ENCODE assay signal across 14 cellular contexts in the genomic region with DNA sequence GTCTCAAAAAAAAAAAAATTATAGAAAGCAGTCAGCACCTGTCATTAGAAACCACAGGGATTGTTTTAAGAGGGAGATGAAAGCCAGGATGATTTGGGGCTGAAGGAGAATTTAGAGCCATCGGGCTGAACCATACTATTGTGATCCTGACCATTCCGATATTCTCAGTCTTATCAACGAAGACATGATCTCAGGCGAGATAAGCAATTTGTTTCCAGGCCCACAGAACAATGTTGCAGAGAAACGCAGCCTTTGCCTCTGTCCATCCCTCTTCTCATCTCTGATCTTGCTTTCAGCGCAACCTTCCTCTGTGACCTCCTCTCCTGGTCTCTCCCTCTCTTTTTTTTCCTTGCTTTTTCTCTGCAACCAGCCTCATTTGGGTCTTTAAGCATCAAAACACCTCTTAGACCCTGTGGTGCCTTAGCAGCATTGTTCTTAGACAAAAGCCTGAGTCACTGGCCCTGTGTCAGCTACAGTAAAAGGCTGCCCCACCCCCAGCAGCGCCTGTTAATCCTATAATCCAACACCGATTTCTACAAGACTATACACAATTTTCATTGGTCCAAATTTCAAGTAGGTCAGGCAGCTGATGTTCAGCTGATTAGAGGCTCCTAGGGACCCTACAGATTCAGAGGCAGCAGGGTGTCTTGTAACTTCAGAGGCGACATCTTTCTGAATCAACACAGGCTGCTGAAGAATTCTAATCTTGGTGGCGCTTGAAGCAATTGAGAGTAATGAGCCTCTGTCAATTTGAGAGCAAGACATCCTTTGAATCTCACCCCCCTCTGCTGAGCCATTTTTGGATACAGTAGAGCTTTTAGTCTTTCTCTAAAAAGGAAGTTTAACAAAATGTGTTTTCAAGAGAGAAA.
DNase-seq lines count a peak whose midpoint lies in the region; ATAC-seq and TF ChIP-seq lines count a peak whose summit lies in the region.
"Had no signal": no experiment of that assay in that cellular context is flagged by ENCODE, and none has a peak within 500 bp of the region (broad histone marks: within the 10 kb centered on the region; RNA-seq: fewer than 3 reads in every experiment).

No MANE protein-coding gene starts in this region.

- H3K27ac Mint-ChIP-seq in activated naive CD8-positive, alpha-beta T cell: peak overlapping the region; percentile 74
- H3K27ac Mint-ChIP-seq: T-helper 1 cell treated with Interleukin-12 subunit alpha and Interleukin-12 subunit beta and Interleukin-4 antibody, amounts not matched to agents 30 μg/mL and 1 μg/mL, for 36 hours had no signal

- DNase-seq in NCI-H2107 treated with DMSO at 0.1 percent for 48 hours (lab: John Stamatoyannopoulos, UW; ENCODE audit: unreplicated experiment) (peak; percentile 56), NCI-H2107 (lab: John Stamatoyannopoulos, UW) (no peak), mesendoderm (peak; percentile 96), Kasumi-1 (lab: John Stamatoyannopoulos, UW) (no peak)
- DNase-seq in stimulated activated naive CD4-positive, alpha-beta T cell treated with Interleukin-2 at 50 U/mL for 16 hours (lab: John Stamatoyannopoulos, UW): no peak
- DNase-seq: 8988T; activated CD8-positive, alpha-beta memory T cell treated with anti-CD3 and anti-CD28 coated beads, Interleukin-2, amount 50 U/mL, for 48 hours; left colon; pancreas had no signal

- no peak overlapping the region for H3K23ac ChIP-seq in mesendoderm (ENCODE audit: low read length)

- H4K8ac ChIP-seq in mesendoderm (ENCODE audit: low read depth, low read length): no peak overlapping the region

- H3K4ac ChIP-seq in mesendoderm (ENCODE audit: low read depth, low read length): no peak overlapping the region

- no peaks in the 10 kb centered on the region for H3K9me3 Mint-ChIP-seq in activated naive CD8-positive, alpha-beta T cell (ENCODE audit: low read depth)
- H3K9me3 Mint-ChIP-seq: T-helper 1 cell treated with Interleukin-12 subunit alpha and Interleukin-12 subunit beta and Interleukin-4 antibody, amounts not matched to agents 30 μg/mL and 1 μg/mL, for 36 hours had no signal

- no peak for ATAC-seq in HG03432 (IDR thresholded peaks at IDR 0.05; ENCODE audit: unreplicated experiment)
- ATAC-seq: left colon, pancreas had no signal

- H2AFZ ChIP-seq in Loucy (ENCODE audit: low read length): peak overlapping the region; percentile 47

- no peaks in the 10 kb centered on the region for H3K79me2 ChIP-seq in Loucy (ENCODE audit: insufficient read depth, low read length)
- H3K79me2 ChIP-seq in mesendoderm (ENCODE audit: control insufficient read depth, insufficient read depth, low read length): no peaks in the 10 kb centered on the region

- peaks cover 64% of the 10 kb centered on the region for H3K4me1 Mint-ChIP-seq in activated naive CD8-positive, alpha-beta T cell (ENCODE audit: low read depth)

- H3K27me3 Mint-ChIP-seq in activated naive CD8-positive, alpha-beta T cell: no peaks in the 10 kb centered on the region

- H4K5ac ChIP-seq in mesendoderm (ENCODE audit: low read length): no peak overlapping the region

- no peaks in the 10 kb centered on the region for H3K79me1 ChIP-seq in mesendoderm (ENCODE audit: low read length)

- H3K4me3 Mint-ChIP-seq in activated naive CD8-positive, alpha-beta T cell: no peak overlapping the region
- H3K4me3 Mint-ChIP-seq: T-helper 1 cell treated with Interleukin-12 subunit alpha and Interleukin-12 subunit beta and Interleukin-4 antibody, amounts not matched to agents 30 μg/mL and 1 μg/mL, for 36 hours had no signal

- H3K4me1 ChIP-seq in Loucy (ENCODE audit: insufficient read depth, low read length, poor library complexity, severe bottlenecking) (peaks cover 55% of the 10 kb centered on the region), mesendoderm (ENCODE audit: control insufficient read depth, low read depth, low read length) (peaks cover 11% of the 10 kb centered on the region)
- H3K4me1 ChIP-seq: pancreas had no signal

- H3K36me3 Mint-ChIP-seq in activated naive CD8-positive, alpha-beta T cell: no peaks in the 10 kb centered on the region

- H3F3A ChIP-seq in Loucy (ENCODE audit: low read depth): peaks cover 6% of the 10 kb centered on the region; the same call in 1 of the 2 replicates

- no peak overlapping the region for H2AK5ac ChIP-seq in mesendoderm (ENCODE audit: low read length)

- H2BK5ac ChIP-seq in mesendoderm (ENCODE audit: low read length): no peak overlapping the region

- H4K20me1 ChIP-seq in Loucy (ENCODE audit: insufficient read depth, low read length, poor library complexity, severe bottlenecking): no peaks in the 10 kb centered on the region

- peak overlapping the region; percentile 46 for H3K18ac ChIP-seq in mesendoderm (ENCODE audit: low read length)

- peak overlapping the region; percentile 21 for H3K9ac ChIP-seq in Loucy (ENCODE audit: low read depth, low read length, poor library complexity, severe bottlenecking)
- no peak overlapping the region for H3K9ac ChIP-seq in mesendoderm (ENCODE audit: low read length)

- H3K9me3 ChIP-seq in Loucy (ENCODE audit: insufficient read depth, low read depth, low read length): no peaks in the 10 kb centered on the region
- H3K9me3 ChIP-seq: pancreas had no signal

- H3K4me3 ChIP-seq in Loucy (ENCODE audit: low read length, poor library complexity, severe bottlenecking) (peak overlapping the region; percentile 11), mesendoderm (ENCODE audit: low read length) (no peak overlapping the region)
- H3K4me3 ChIP-seq: cardiac muscle cell, pancreas had no signal

- no CpG with 5 or more reads among the region's 10 CpGs for WGBS in mesendoderm (ENCODE audit: extremely low coverage, insufficient coverage, low lambda C conversion rate)

- H3K27me3 ChIP-seq in Loucy (ENCODE audit: insufficient read depth, low read length, poor library complexity, severe bottlenecking): no peaks in the 10 kb centered on the region
- no peaks in the 10 kb centered on the region for H3K27me3 ChIP-seq in mesendoderm (ENCODE audit: insufficient read depth, low read length, poor library complexity)
- H3K27me3 ChIP-seq: pancreas had no signal

- H3K36me3 ChIP-seq in Loucy (ENCODE audit: insufficient read depth, low read length) (no peaks in the 10 kb centered on the region), mesendoderm (ENCODE audit: control insufficient read depth, insufficient read depth, low read length) (no peaks in the 10 kb centered on the region)
- H3K36me3 ChIP-seq: cardiac muscle cell, pancreas had no signal

- no peak overlapping the region for H2BK15ac ChIP-seq in mesendoderm (replicated peaks; ENCODE audit: low read depth)

- H2BK120ac ChIP-seq in mesendoderm (ENCODE audit: low read depth, low read length): no peak overlapping the region

- H3K27ac ChIP-seq in mesendoderm (ENCODE audit: low read depth, low read length): peak overlapping the region; percentile 17
- H3K27ac ChIP-seq: cardiac muscle cell, pancreas had no signal

- no peak for TF ChIP-seq CTCF in Loucy (conservative IDR thresholded peaks at IDR 0.05; ENCODE audit: low read length)

- peak overlapping the region; percentile 62 for H3K56ac ChIP-seq in mesendoderm (ENCODE audit: low read length)

- H3K9me2 ChIP-seq in Loucy (replicated peaks; ENCODE audit: low read depth, low read length): no peaks in the 10 kb centered on the region

- H3K4me2 ChIP-seq in Loucy (ENCODE audit: low read depth, low read length, poor library complexity, severe bottlenecking) (peak overlapping the region; percentile 66), mesendoderm (ENCODE audit: low read length) (no peak overlapping the region)

Comparison
In these comparisons a context has a peak if more than half of its experiments do, and no peak if none do; other contexts are left out.
1. DNase-seq: peak in NCI-H2107 treated with DMSO at 0.1 percent for 48 hours (single experiment) and mesendoderm (single experiment); none in NCI-H2107 (single experiment), stimulated activated naive CD4-positive, alpha-beta T cell treated with Interleukin-2 at 50 U/mL for 16 hours (single experiment) and Kasumi-1 (0 of 2).